ENCODE assay signal across 8 cellular contexts in genomic region chr22:37674951-37675929, GRCh38.
DNase-seq lines count a peak whose midpoint lies in the region; ATAC-seq and TF ChIP-seq lines count a peak whose summit lies in the region.

TSS of gene LGALS1 (plus strand) at chr22:37675636. CDS start at chr22:37675703, 67 bp downstream.

- H3K4me3 ChIP-seq in HEK293 (ENCODE audit: low read depth, low read length): peak within 1 kb of the TSS; percentile 17

- peak; percentile 98 for DNase-seq in GM03348 (ENCODE audit: low spot score)
- peak; percentile 69 for DNase-seq in NCI-H2196 treated with DMSO at 0.1 percent for 48 hours (lab: John Stamatoyannopoulos, UW; ENCODE audit: unreplicated experiment)
- peak; percentile 82 for DNase-seq in left kidney (ENCODE audit: low read depth, low spot score)
- peak; percentile 58 to 60 for DNase-seq in stimulated activated CD4-positive, alpha-beta T cell treated with anti-CD3 and anti-CD28 coated beads, Interleukin-2, amount 100 ng/mL, for 48 hours
- no peak for DNase-seq in NCI-H1930 (lab: John Stamatoyannopoulos, UW)

- H3K27ac ChIP-seq in HEK293 (ENCODE audit: extremely low read depth, low read depth, low read length): peak within 1 kb of the TSS; percentile 71

- intact Hi-C loops in dendritic cell treated with granulocyte-macrophage colony-stimulating factor and Interleukin-4, amounts not matched to agents 40 ng/mL and 50 ng/mL, for 4 days (cut with micrococcal nuclease): no loop called here

- peaks cover 66% of the 10 kb centered on the region for H3K4me1 Mint-ChIP-seq in dendritic cell treated with granulocyte-macrophage colony-stimulating factor and Interleukin-4, amounts not matched to agents 40 ng/mL and 50 ng/mL, for 4 days (ENCODE audit: low read depth)

- no peak for TF ChIP-seq CTCF in HEK293 (tag by site-specific recombination; IDR thresholded peaks at IDR 0.05)

- peak; percentile 28 to 38 for ATAC-seq in activated CD4-positive, CD25-positive, alpha-beta regulatory T cell treated with anti-CD3 and anti-CD28 coated beads, Interleukin-2, amount 50 U/mL, for 24 hours

- no peaks in the 10 kb centered on the region for H3K9me3 Mint-ChIP-seq in dendritic cell treated with granulocyte-macrophage colony-stimulating factor and Interleukin-4, amounts not matched to agents 40 ng/mL and 50 ng/mL, for 4 days

- H3K27ac Mint-ChIP-seq in dendritic cell treated with granulocyte-macrophage colony-stimulating factor and Interleukin-4, amounts not matched to agents 40 ng/mL and 50 ng/mL, for 4 days: peak within 1 kb of the TSS; percentile 91

- peak within 1 kb of the TSS; percentile 96 for H3K4me3 Mint-ChIP-seq in dendritic cell treated with granulocyte-macrophage colony-stimulating factor and Interleukin-4, amounts not matched to agents 40 ng/mL and 50 ng/mL, for 4 days

- peaks cover 53% of the 10 kb centered on the region for H3K36me3 Mint-ChIP-seq in dendritic cell treated with granulocyte-macrophage colony-stimulating factor and Interleukin-4, amounts not matched to agents 40 ng/mL and 50 ng/mL, for 4 days (ENCODE audit: low read depth)

- POLR2A ChIA-PET in HEK293 (lab: Yijun Ruan, JAX): interaction anchor here (0.7 to 3.9 kb wide), 12 partner anchors 11 to 723 kb away, joined by 3 to 78 read pairs (median 4); partner anchors contain the start of genes GCAT, GGA1, NOL12 and PDXP

- no peaks in the 10 kb centered on the region for H3K9me3 ChIP-seq in HEK293 (ENCODE audit: control insufficient read depth, insufficient read depth, low read depth, low read length)

- peaks cover 9% of the 10 kb centered on the region for H3K4me1 ChIP-seq in HEK293 (ENCODE audit: control insufficient read depth, insufficient read depth, low read length)

- no peaks in the 10 kb centered on the region for H3K27me3 Mint-ChIP-seq in dendritic cell treated with granulocyte-macrophage colony-stimulating factor and Interleukin-4, amounts not matched to agents 40 ng/mL and 50 ng/mL, for 4 days

- H3K36me3 ChIP-seq in HEK293 (ENCODE audit: control insufficient read depth in 2 of 2, insufficient read depth in 1 of 2, low read length in 2 of 2): no peaks in the 10 kb centered on the region

- CTCF ChIA-PET in HEK293 (lab: Yijun Ruan, JAX): interaction anchor here (0.6 to 15.8 kb wide), 11 partner anchors 8 to 191 kb away, joined by 3 to 353 read pairs (median 3); partner anchors contain the start of genes NOL12, PDXP and SH3BP1

TF ChIP-seq in HEK293, 187 proteins besides CTCF, POLR2A, EP300 and RAD21 (continues in another document):
- no peak for TF ChIP-seq GLI2 (tag by site-specific recombination; IDR thresholded peaks at IDR 0.05; ENCODE audit: borderline replicate concordance, low read depth)
- no peak for TF ChIP-seq SCRT1 (tag by site-specific recombination; IDR thresholded peaks at IDR 0.05; ENCODE audit: borderline replicate concordance)
- no peak for TF ChIP-seq ZNF670 (tag by site-specific recombination; IDR thresholded peaks at IDR 0.05; ENCODE audit: low read depth)
- TF ChIP-seq ZNF24 (tag by site-specific recombination; IDR thresholded peaks at IDR 0.05): 0 out of 2 replicates have a peak, but pooled peaks have one; percentile 38
- TF ChIP-seq ZNF148 (tag by site-specific recombination; IDR thresholded peaks at IDR 0.05; ENCODE audit: borderline replicate concordance): no peak
- no peak for TF ChIP-seq ZNF530 (tag by site-specific recombination; IDR thresholded peaks at IDR 0.05; ENCODE audit: low read depth)
- peak; percentile 85 for TF ChIP-seq GLIS2 (tag by site-specific recombination; IDR thresholded peaks at IDR 0.05)
- peak; percentile 89 for TF ChIP-seq SP2 (tag by site-specific recombination; IDR thresholded peaks at IDR 0.05)
- no peak for TF ChIP-seq ZNF777 (tag by site-specific recombination; IDR thresholded peaks at IDR 0.05; ENCODE audit: borderline replicate concordance)
- TF ChIP-seq ZNF610 (tag by site-specific recombination; IDR thresholded peaks at IDR 0.05; ENCODE audit: borderline replicate concordance): no peak
- TF ChIP-seq SETDB1 (IDR thresholded peaks at IDR 0.05; ENCODE audit: insufficient read length, low read length): no peak
- no peak for TF ChIP-seq TRIM28 (IDR thresholded peaks at IDR 0.05; ENCODE audit: borderline replicate concordance, low read length)
- TF ChIP-seq ZNF549 (tag by site-specific recombination; IDR thresholded peaks at IDR 0.05): no peak
- TF ChIP-seq ZNF169 (tag by site-specific recombination; IDR thresholded peaks at IDR 0.05): no peak
- TF ChIP-seq ZSCAN23 (tag by site-specific recombination; IDR thresholded peaks at IDR 0.05): no peak
- peak; percentile 53; the same call in 1 of the 2 replicates for TF ChIP-seq ZNF639 (tag by site-specific recombination; IDR thresholded peaks at IDR 0.05)
- no peak for TF ChIP-seq ZNF239 (tag by site-specific recombination; IDR thresholded peaks at IDR 0.05)
- no peak for TF ChIP-seq ZNF791 (tag by site-specific recombination; IDR thresholded peaks at IDR 0.05)
- TF ChIP-seq ZNF335 (tag by site-specific recombination; conservative IDR thresholded peaks at IDR 0.05): peak; percentile 86
- no peak for TF ChIP-seq MEIS1 (CRISPR knock-in tag; IDR thresholded peaks at IDR 0.05; ENCODE audit: borderline replicate concordance)
- no peak for TF ChIP-seq ZNF274 (IDR thresholded peaks at IDR 0.05; ENCODE audit: low read length)
- TF ChIP-seq ZNF274 (tag by site-specific recombination; IDR thresholded peaks at IDR 0.05; ENCODE audit: borderline replicate concordance): no peak
- 0 out of 2 replicates have a peak, but pooled peaks have one; percentile 35 for TF ChIP-seq PBX3 (CRISPR knock-in tag; IDR thresholded peaks at IDR 0.05)
- TF ChIP-seq ZNF174 (tag by site-specific recombination; IDR thresholded peaks at IDR 0.05): no peak
- TF ChIP-seq PRDM1 (tag by site-specific recombination; IDR thresholded peaks at IDR 0.05): no peak
- TF ChIP-seq REPIN1 (tag by site-specific recombination; IDR thresholded peaks at IDR 0.05; ENCODE audit: low read depth): no peak
- no peak for TF ChIP-seq ZNF837 (tag by site-specific recombination; IDR thresholded peaks at IDR 0.05)
- no peak for TF ChIP-seq BCL6B (tag by site-specific recombination; IDR thresholded peaks at IDR 0.05)
- peak; percentile 74 for TF ChIP-seq KLF8 (tag by site-specific recombination; IDR thresholded peaks at IDR 0.05)

Comparison
In these comparisons a context has a peak if more than half of its experiments do, and no peak if none do; other contexts are left out.
1. DNase-seq: peak in GM03348 (single experiment), NCI-H2196 treated with DMSO at 0.1 percent for 48 hours (single experiment), left kidney (single experiment) and stimulated activated CD4-positive, alpha-beta T cell treated with anti-CD3 and anti-CD28 coated beads, Interleukin-2, amount 100 ng/mL, for 48 hours (2 of 2); none in NCI-H1930 (0 of 2).